Comparison of ENCODE assay signal across 1 cellular context in genomic region chr11:64250875-64251721, GRCh38.
TF ChIP-seq lines count a peak whose summit lies in the region.

Gene PLCB3 (plus strand): TSS chr11:64251530. CDS start chr11:64251650, 120 bp downstream.

TF ChIP-seq in K562, 482 proteins besides CTCF, POLR2A, EP300 and RAD21 (continued from another document and continues in another):
- TF ChIP-seq, protein P1, sequence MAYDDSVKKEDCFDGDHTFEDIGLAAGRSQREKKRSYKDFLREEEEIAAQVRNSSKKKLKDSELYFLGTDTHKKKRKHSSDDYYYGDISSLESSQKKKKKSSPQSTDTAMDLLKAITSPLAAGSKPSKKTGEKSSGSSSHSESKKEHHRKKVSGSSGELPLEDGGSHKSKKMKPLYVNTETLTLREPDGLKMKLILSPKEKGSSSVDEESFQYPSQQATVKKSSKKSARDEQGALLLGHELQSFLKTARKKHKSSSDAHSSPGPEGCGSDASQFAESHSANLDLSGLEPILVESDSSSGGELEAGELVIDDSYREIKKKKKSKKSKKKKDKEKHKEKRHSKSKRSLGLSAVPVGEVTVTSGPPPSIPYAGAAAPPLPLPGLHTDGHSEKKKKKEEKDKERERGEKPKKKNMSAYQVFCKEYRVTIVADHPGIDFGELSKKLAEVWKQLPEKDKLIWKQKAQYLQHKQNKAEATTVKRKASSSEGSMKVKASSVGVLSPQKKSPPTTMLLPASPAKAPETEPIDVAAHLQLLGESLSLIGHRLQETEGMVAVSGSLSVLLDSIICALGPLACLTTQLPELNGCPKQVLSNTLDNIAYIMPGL (CRISPR knock-in tag; IDR thresholded peaks at IDR 0.05), result peak; percentile 85; the same call in 1 of the 2 replicates
- TF ChIP-seq MYNN (IDR thresholded peaks at IDR 0.05) (no peak), MYNN (CRISPR knock-in tag; IDR thresholded peaks at IDR 0.05) (no peak), FOXM1 (IDR thresholded peaks at IDR 0.05; ENCODE audit: low read depth) (no peak), FOXM1 (CRISPR knock-in tag; IDR thresholded peaks at IDR 0.05; ENCODE audit: low read depth) (peak; percentile 71; the same call in 1 of the 2 replicates), ZNF146 (CRISPR knock-in tag; IDR thresholded peaks at IDR 0.05; ENCODE audit: unreplicated experiment) (no peak), NFRKB (IDR thresholded peaks at IDR 0.05; ENCODE audit: low read depth) (no peak), NR1H2 (CRISPR knock-in tag; IDR thresholded peaks at IDR 0.05) (no peak), MAZ (CRISPR knock-in tag; conservative IDR thresholded peaks at IDR 0.05 in 1 of 2, IDR thresholded peaks at IDR 0.05 in 1 of 2) (peak; percentile 71 to 78), REST (CRISPR knock-in tag; IDR thresholded peaks at IDR 0.05; ENCODE audit: low read depth) (no peak), ZNF324 (CRISPR knock-in tag; IDR thresholded peaks at IDR 0.05) (no peak), ZNF75A (CRISPR knock-in tag; IDR thresholded peaks at IDR 0.05) (no peak), MTA1 (IDR thresholded peaks at IDR 0.05; ENCODE audit: borderline replicate concordance) (no peak), ZC3H11A (IDR thresholded peaks at IDR 0.05; ENCODE audit: low read depth, low read length) (no peak), KDM4B (IDR thresholded peaks at IDR 0.05; ENCODE audit: borderline replicate concordance in 2 of 2, low read depth in 1 of 2) (peak in 1 of 2 experiments; percentile 44; a peak in 1 of 4 replicates), TCF3 (CRISPR knock-in tag; IDR thresholded peaks at IDR 0.05) (no peak), ZBTB7A (IDR thresholded peaks at IDR 0.05; ENCODE audit: borderline replicate concordance, control insufficient read depth, low read depth, low read length) (peak; percentile 97), MAFK (IDR thresholded peaks at IDR 0.05; ENCODE audit: low read length) (no peak), POLR2B (IDR thresholded peaks at IDR 0.05; ENCODE audit: low read depth, partially characterized antibody) (no peak), KLF1 (tag; IDR thresholded peaks at IDR 0.05) (no peak), ETV5 (CRISPR knock-in tag; IDR thresholded peaks at IDR 0.05; ENCODE audit: low read depth) (peak; percentile 46; the same call in 1 of the 2 replicates), ZNF274 (IDR thresholded peaks at IDR 0.05; ENCODE audit: borderline replicate concordance, low read depth, low read length) (no peak), ZBED1 (IDR thresholded peaks at IDR 0.05) (peak; percentile 36; the same call in 1 of the 2 replicates), BDP1 (IDR thresholded peaks at IDR 0.05; ENCODE audit: insufficient read depth, insufficient read length) (no peak), NONO (IDR thresholded peaks at IDR 0.05; ENCODE audit: low read depth in 2 of 2, low read length in 1 of 2) (peak in 1 of 2 experiments; percentile 82; a peak in 2 of 4 replicates), NFE2 (IDR thresholded peaks at IDR 0.05; ENCODE audit: low read depth) (no peak), KDM1A (IDR thresholded peaks at IDR 0.05) (no peak), ZNF175 (CRISPR knock-in tag; IDR thresholded peaks at IDR 0.05; ENCODE audit: low read depth) (no peak), MNT (conservative IDR thresholded peaks at IDR 0.05) (peak in 1 of 2 experiments; percentile 28; a peak in 1 of 4 replicates), TOE1 (IDR thresholded peaks at IDR 0.05; ENCODE audit: borderline replicate concordance) (no peak), TOE1 (CRISPR knock-in tag; IDR thresholded peaks at IDR 0.05; ENCODE audit: borderline replicate concordance, low read depth) (no peak), ZNF253 (CRISPR knock-in tag; conservative IDR thresholded peaks at IDR 0.05) (no peak), TAF15 (IDR thresholded peaks at IDR 0.05; ENCODE audit: low read depth, low read length) (no peak), HDAC2 (IDR thresholded peaks at IDR 0.05) (no peak), PHB (CRISPR knock-in tag; IDR thresholded peaks at IDR 0.05) (no peak), GTF2E2 (tag; IDR thresholded peaks at IDR 0.05) (no peak), CCNT2 (IDR thresholded peaks at IDR 0.05; ENCODE audit: borderline replicate concordance, extremely low read depth, insufficient read length, low read depth, low read length) (peak; percentile 66), KDM2B (CRISPR knock-in tag; IDR thresholded peaks at IDR 0.05) (no peak), HNRNPLL (IDR thresholded peaks at IDR 0.05; ENCODE audit: low read depth, low read length, poor library complexity, severe bottlenecking) (no peak), DEAF1 (CRISPR knock-in tag; IDR thresholded peaks at IDR 0.05) (no peak), ZNF431 (CRISPR knock-in tag; IDR thresholded peaks at IDR 0.05) (no peak), RCOR1 (IDR thresholded peaks at IDR 0.05; ENCODE audit: borderline replicate concordance in 1 of 2, low read depth in 2 of 2, low read length in 2 of 2) (no peak; a peak in 1 of 4 replicates), LARP7 (IDR thresholded peaks at IDR 0.05) (no peak), TCF7L2 (IDR thresholded peaks at IDR 0.05; ENCODE audit: low read depth, low read length) (no peak)
- TF ChIP-seq, protein P2, sequence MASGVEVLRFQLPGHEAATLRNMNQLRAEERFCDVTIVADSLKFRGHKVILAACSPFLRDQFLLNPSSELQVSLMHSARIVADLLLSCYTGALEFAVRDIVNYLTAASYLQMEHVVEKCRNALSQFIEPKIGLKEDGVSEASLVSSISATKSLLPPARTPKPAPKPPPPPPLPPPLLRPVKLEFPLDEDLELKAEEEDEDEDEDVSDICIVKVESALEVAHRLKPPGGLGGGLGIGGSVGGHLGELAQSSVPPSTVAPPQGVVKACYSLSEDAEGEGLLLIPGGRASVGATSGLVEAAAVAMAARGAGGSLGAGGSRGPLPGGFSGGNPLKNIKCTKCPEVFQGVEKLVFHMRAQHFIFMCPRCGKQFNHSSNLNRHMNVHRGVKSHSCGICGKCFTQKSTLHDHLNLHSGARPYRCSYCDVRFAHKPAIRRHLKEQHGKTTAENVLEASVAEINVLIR (CRISPR knock-in tag; IDR thresholded peaks at IDR 0.05), result no peak
- TF ChIP-seq, protein P3, sequence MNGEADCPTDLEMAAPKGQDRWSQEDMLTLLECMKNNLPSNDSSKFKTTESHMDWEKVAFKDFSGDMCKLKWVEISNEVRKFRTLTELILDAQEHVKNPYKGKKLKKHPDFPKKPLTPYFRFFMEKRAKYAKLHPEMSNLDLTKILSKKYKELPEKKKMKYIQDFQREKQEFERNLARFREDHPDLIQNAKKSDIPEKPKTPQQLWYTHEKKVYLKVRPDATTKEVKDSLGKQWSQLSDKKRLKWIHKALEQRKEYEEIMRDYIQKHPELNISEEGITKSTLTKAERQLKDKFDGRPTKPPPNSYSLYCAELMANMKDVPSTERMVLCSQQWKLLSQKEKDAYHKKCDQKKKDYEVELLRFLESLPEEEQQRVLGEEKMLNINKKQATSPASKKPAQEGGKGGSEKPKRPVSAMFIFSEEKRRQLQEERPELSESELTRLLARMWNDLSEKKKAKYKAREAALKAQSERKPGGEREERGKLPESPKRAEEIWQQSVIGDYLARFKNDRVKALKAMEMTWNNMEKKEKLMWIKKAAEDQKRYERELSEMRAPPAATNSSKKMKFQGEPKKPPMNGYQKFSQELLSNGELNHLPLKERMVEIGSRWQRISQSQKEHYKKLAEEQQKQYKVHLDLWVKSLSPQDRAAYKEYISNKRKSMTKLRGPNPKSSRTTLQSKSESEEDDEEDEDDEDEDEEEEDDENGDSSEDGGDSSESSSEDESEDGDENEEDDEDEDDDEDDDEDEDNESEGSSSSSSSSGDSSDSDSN (IDR thresholded peaks at IDR 0.05; ENCODE audit: borderline replicate concordance in 1 of 2, low read depth in 2 of 2, low read length in 2 of 2), result 0 out of 4 replicates have a peak, but pooled peaks of 1 of the 2 experiments have one; percentile 29
- TF ChIP-seq, protein P4, sequence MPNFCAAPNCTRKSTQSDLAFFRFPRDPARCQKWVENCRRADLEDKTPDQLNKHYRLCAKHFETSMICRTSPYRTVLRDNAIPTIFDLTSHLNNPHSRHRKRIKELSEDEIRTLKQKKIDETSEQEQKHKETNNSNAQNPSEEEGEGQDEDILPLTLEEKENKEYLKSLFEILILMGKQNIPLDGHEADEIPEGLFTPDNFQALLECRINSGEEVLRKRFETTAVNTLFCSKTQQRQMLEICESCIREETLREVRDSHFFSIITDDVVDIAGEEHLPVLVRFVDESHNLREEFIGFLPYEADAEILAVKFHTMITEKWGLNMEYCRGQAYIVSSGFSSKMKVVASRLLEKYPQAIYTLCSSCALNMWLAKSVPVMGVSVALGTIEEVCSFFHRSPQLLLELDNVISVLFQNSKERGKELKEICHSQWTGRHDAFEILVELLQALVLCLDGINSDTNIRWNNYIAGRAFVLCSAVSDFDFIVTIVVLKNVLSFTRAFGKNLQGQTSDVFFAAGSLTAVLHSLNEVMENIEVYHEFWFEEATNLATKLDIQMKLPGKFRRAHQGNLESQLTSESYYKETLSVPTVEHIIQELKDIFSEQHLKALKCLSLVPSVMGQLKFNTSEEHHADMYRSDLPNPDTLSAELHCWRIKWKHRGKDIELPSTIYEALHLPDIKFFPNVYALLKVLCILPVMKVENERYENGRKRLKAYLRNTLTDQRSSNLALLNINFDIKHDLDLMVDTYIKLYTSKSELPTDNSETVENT (CRISPR knock-in tag; IDR thresholded peaks at IDR 0.05), result peak; percentile 76; the same call in 1 of the 2 replicates
- TF ChIP-seq, protein P5, sequence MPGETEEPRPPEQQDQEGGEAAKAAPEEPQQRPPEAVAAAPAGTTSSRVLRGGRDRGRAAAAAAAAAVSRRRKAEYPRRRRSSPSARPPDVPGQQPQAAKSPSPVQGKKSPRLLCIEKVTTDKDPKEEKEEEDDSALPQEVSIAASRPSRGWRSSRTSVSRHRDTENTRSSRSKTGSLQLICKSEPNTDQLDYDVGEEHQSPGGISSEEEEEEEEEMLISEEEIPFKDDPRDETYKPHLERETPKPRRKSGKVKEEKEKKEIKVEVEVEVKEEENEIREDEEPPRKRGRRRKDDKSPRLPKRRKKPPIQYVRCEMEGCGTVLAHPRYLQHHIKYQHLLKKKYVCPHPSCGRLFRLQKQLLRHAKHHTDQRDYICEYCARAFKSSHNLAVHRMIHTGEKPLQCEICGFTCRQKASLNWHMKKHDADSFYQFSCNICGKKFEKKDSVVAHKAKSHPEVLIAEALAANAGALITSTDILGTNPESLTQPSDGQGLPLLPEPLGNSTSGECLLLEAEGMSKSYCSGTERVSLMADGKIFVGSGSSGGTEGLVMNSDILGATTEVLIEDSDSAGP (CRISPR knock-in tag; IDR thresholded peaks at IDR 0.05), result no peak
- TF ChIP-seq, protein P6, sequence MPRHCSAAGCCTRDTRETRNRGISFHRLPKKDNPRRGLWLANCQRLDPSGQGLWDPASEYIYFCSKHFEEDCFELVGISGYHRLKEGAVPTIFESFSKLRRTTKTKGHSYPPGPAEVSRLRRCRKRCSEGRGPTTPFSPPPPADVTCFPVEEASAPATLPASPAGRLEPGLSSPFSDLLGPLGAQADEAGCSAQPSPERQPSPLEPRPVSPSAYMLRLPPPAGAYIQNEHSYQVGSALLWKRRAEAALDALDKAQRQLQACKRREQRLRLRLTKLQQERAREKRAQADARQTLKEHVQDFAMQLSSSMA (CRISPR knock-in tag; IDR thresholded peaks at IDR 0.05), result no peak
